ENCODE assay signal across 8 cellular contexts in genomic region chr10:128211953-128212727, GRCh38.
DNase-seq lines count a peak whose midpoint lies in the region; ATAC-seq and TF ChIP-seq lines count a peak whose summit lies in the region.

No MANE protein-coding gene starts in this region.

- H3K27ac ChIP-seq in left lung, result no peak overlapping the region

- no peaks in the 10 kb centered on the region for H3K9me3 ChIP-seq in left lung

- TF ChIP-seq CTCF in left lung (IDR thresholded peaks at IDR 0.05), result peak; percentile 95 to 97

- no peaks in the 10 kb centered on the region for H3K36me3 ChIP-seq in left lung

- H3K4me3 ChIP-seq in left lung, result no peak overlapping the region

- peaks cover 0 to 43% of the 10 kb centered on the region in 2 donors for H3K27me3 ChIP-seq in left lung

- intact Hi-C loops in left lung (cut with DNase I), result no loop called here

- peaks cover 0 to 17% of the 10 kb centered on the region in 2 donors for H3K4me1 ChIP-seq in left lung

- DNase-seq in Ammon's horn (ENCODE audit: low spot score), result peak; percentile 81
- peak; percentile 79 for DNase-seq in NCI-H345 (lab: John Stamatoyannopoulos, UW)
- DNase-seq in activated CD4-positive, alpha-beta T cell treated with anti-CD3 and anti-CD28 coated beads for 1 hour, result peak; percentile 70
- DNase-seq in cerebellar cortex (ENCODE audit: low spot score), result peak; percentile 47
- DNase-seq in left lung, result peak; percentile 86 to 99
- DNase-seq in stimulated activated CD4-positive, alpha-beta T cell treated with anti-CD3 and anti-CD28 coated beads, Interleukin-4, amount 100 ng/mL, for 1 hour, result peak; percentile 84

- ATAC-seq in GM19023 (IDR thresholded peaks at IDR 0.05; ENCODE audit: unreplicated experiment) (peak; percentile 91), HG03139 (IDR thresholded peaks at IDR 0.05; ENCODE audit: unreplicated experiment) (peak; percentile 95), left lung (peak; percentile 95)
